8 cellular contexts compared by ENCODE assay signal in the genomic region with DNA sequence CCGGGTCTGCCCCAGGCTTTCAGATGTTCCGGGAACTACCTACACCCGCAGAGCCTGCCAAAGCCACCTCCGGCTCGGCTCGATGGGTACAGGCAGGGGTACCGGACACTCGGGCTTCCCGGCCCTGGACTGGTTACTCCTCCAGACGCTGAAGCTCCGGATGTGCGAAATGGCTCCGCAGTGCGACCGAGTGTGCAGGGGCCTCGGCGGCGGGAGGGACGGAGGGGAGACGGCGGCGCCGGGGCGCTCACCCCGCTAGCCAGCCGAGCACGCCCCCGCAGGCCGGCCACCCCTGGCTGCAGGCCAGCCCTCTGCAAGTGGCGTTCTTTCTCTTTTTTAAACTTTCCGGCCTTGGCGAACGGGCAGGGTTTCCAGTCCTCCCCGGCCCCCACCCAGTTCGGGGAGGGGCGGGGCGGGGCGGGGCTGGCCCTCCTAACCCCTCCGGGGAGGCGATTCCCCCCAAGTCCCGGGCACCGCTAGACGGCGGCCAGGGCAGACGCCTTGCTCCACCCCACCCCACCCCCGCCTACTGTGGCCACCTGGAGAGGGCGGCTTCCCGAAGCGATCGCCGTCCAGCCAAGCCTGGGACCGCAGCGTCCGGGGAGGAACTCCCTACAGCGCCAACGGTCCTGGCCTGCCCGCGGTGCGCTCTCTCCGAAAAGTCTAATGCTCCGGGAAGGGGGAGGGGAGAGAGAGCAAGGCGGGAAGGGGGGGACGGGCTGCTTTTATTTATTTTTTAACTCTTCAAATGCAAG. TPM values are rescaled to one million over a fixed set of nuclear protein-coding genes. Genes with fewer than 3 reads are reported as not detected.
A peak's percentile ranks its signal among the peaks of the same experiment; 100 is the strongest.
DNase-seq lines count a peak whose midpoint lies in the region; ATAC-seq and TF ChIP-seq lines count a peak whose summit lies in the region.

No MANE protein-coding gene starts in this region.

- no peak overlapping the region for H3K27ac ChIP-seq in colonic mucosa
- peak overlapping the region; percentile 17 for H3K27ac ChIP-seq in upper lobe of right lung

- no peaks in the 10 kb centered on the region for H3K27me3 Mint-ChIP-seq in activated naive CD4-positive, alpha-beta T cell treated with anti-CD3 and anti-CD28 coated beads for 36 hours (ENCODE audit: low read depth)
- H3K27me3 Mint-ChIP-seq in memory B cell, result no peaks in the 10 kb centered on the region

- H3K36me3 ChIP-seq in colonic mucosa (no peaks in the 10 kb centered on the region), upper lobe of right lung (no peaks in the 10 kb centered on the region)

- peak overlapping the region; percentile 69 for H3K4me3 Mint-ChIP-seq in activated naive CD4-positive, alpha-beta T cell treated with anti-CD3 and anti-CD28 coated beads for 36 hours
- peak overlapping the region; percentile 84 for H3K4me3 Mint-ChIP-seq in memory B cell

- peaks cover 50% of the 10 kb centered on the region for H3K4me1 Mint-ChIP-seq in activated naive CD4-positive, alpha-beta T cell treated with anti-CD3 and anti-CD28 coated beads for 36 hours (ENCODE audit: low read depth)
- H3K4me1 Mint-ChIP-seq in memory B cell, result peaks cover 48% of the 10 kb centered on the region

- H3K9me3 ChIP-seq in colonic mucosa (no peaks in the 10 kb centered on the region), upper lobe of right lung (no peaks in the 10 kb centered on the region)

- DNase-seq in activated naive CD4-positive, alpha-beta T cell treated with anti-CD3 and anti-CD28 coated beads for 36 hours, result peak; percentile 46
- no peak for DNase-seq in activated naive CD4-positive, alpha-beta T cell (lab: John Stamatoyannopoulos, UW)
- DNase-seq in colonic mucosa, result no peak
- DNase-seq in memory B cell (ENCODE audit: low spot score in 2 of 2), result no peak
- DNase-seq in upper lobe of right lung, result peak; percentile 71
- no peak for DNase-seq in NCI-H345 treated with DMSO at 0.1 percent for 48 hours (lab: John Stamatoyannopoulos, UW; ENCODE audit: unreplicated experiment)

- H3K4me3 ChIP-seq in colonic mucosa, result peak overlapping the region; percentile 12
- peak overlapping the region; percentile 36 for H3K4me3 ChIP-seq in upper lobe of right lung

- no peak overlapping the region for H3K27ac Mint-ChIP-seq in activated naive CD4-positive, alpha-beta T cell treated with anti-CD3 and anti-CD28 coated beads for 36 hours
- H3K27ac Mint-ChIP-seq in memory B cell, result no peak overlapping the region

- H3K36me3 Mint-ChIP-seq in activated naive CD4-positive, alpha-beta T cell treated with anti-CD3 and anti-CD28 coated beads for 36 hours (ENCODE audit: low read depth), result peaks cover 3% of the 10 kb centered on the region
- no peaks in the 10 kb centered on the region for H3K36me3 Mint-ChIP-seq in memory B cell

- TF ChIP-seq CTCF in colonic mucosa (IDR thresholded peaks at IDR 0.05) (no peak), upper lobe of right lung (IDR thresholded peaks at IDR 0.05) (no peak)

- peak overlapping the region in 1 of 2 donors; percentile 5 for H3K9ac ChIP-seq in colonic mucosa (ENCODE audit: low read depth in 2 of 2, low read length in 2 of 2)

- H3K9me3 Mint-ChIP-seq in activated naive CD4-positive, alpha-beta T cell treated with anti-CD3 and anti-CD28 coated beads for 36 hours, result no peaks in the 10 kb centered on the region
- H3K9me3 Mint-ChIP-seq in memory B cell, result no peaks in the 10 kb centered on the region

- H3K4me1 ChIP-seq in colonic mucosa (peaks cover 5% of the 10 kb centered on the region), upper lobe of right lung (peaks cover 13% of the 10 kb centered on the region)

- intact Hi-C loops in activated naive CD4-positive, alpha-beta T cell treated with anti-CD3 and anti-CD28 coated beads for 36 hours (cut with micrococcal nuclease), result no loop called here
- intact Hi-C loops in colonic mucosa (cut with DNase I), result loop anchor here (5.0 to 10.0 kb wide), 2 partner anchors 62 to 75 kb away; no protein-coding TSS in a partner anchor
- intact Hi-C loops in upper lobe of right lung (cut with DNase I), result no loop called here

- CTCF ChIA-PET in activated naive CD4-positive, alpha-beta T cell treated with anti-CD3 and anti-CD28 coated beads for 36 hours (lab: Charles Lee), result no interaction called here

- H3K27me3 ChIP-seq in colonic mucosa (peaks cover 52% of the 10 kb centered on the region), upper lobe of right lung (no peaks in the 10 kb centered on the region)

- ATAC-seq in memory B cell (ENCODE audit: low read depth) (peak; percentile 30), upper lobe of right lung (peak; percentile 54), GM19328 (IDR thresholded peaks at IDR 0.05; ENCODE audit: unreplicated experiment) (no peak), HG02885 (IDR thresholded peaks at IDR 0.05; ENCODE audit: poor library complexity, unreplicated experiment) (no peak)

RNA-seq across cellular contexts. Expression of a gene that starts 7.5 kb away (rescaled TPM):
- total RNA-seq in activated naive CD4-positive, alpha-beta T cell treated with anti-CD3 and anti-CD28 coated beads for 36 hours, result 10 to 100 TPM; 29.1 to 29.9 TPM
- total RNA-seq in colonic mucosa, result 10 to 100 TPM; 18.3 to 21.3 TPM
- total RNA-seq in upper lobe of right lung, result 26.1 TPM

Comparison
In these comparisons a context has a peak if more than half of its experiments do, and no peak if none do; other contexts are left out.
1. DNase-seq: peak in activated naive CD4-positive, alpha-beta T cell treated with anti-CD3 and anti-CD28 coated beads for 36 hours (single experiment) and upper lobe of right lung (single experiment); none in activated naive CD4-positive, alpha-beta T cell (0 of 4), colonic mucosa (single experiment), memory B cell (0 of 2) and NCI-H345 treated with DMSO at 0.1 percent for 48 hours (single experiment).
2. ATAC-seq: peak in memory B cell (single experiment) and upper lobe of right lung (single experiment); none in GM19328 (single experiment) and HG02885 (single experiment).